ENCODE assay signal across 1 cellular context in the genomic region with DNA sequence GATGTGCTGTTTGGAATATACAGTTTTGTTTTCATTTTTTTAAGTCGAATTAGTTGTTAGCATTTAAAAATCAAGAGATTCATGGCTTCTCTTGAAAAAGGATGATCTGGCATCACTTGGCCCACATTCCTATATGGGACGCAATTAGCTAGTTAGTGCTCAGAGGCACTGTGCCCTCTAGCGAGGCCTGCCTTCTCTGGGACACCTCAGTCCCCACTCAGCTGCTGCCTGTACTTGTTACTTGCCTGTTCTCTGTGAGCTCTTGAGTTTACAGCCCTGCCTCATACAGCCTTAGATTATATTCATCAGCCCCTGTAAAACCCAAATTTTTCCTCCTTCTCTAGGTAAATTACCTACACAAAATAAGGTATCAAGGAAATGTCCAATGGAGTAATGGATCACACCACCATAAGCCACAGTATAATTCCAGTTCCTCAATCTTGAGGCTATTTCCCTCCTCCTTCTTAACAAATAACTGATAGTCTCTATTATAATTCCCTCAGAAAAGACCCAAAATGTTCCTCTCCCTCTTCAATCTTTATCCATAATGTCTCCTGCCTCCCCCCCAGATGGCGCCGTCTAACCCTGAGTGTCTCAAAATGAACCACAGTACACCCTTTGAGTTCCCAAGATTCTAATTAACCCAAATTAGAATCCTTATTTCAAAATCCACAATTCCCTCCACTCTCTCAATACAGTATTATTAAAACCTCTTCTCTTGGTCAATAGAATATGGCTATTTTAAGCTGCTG.
TF ChIP-seq lines count a peak whose summit lies in the region.

No MANE protein-coding gene starts in this region.

TF ChIP-seq in K562, 482 proteins besides CTCF, POLR2A, EP300 and RAD21 (continued from another document):
- TF ChIP-seq, protein P1, sequence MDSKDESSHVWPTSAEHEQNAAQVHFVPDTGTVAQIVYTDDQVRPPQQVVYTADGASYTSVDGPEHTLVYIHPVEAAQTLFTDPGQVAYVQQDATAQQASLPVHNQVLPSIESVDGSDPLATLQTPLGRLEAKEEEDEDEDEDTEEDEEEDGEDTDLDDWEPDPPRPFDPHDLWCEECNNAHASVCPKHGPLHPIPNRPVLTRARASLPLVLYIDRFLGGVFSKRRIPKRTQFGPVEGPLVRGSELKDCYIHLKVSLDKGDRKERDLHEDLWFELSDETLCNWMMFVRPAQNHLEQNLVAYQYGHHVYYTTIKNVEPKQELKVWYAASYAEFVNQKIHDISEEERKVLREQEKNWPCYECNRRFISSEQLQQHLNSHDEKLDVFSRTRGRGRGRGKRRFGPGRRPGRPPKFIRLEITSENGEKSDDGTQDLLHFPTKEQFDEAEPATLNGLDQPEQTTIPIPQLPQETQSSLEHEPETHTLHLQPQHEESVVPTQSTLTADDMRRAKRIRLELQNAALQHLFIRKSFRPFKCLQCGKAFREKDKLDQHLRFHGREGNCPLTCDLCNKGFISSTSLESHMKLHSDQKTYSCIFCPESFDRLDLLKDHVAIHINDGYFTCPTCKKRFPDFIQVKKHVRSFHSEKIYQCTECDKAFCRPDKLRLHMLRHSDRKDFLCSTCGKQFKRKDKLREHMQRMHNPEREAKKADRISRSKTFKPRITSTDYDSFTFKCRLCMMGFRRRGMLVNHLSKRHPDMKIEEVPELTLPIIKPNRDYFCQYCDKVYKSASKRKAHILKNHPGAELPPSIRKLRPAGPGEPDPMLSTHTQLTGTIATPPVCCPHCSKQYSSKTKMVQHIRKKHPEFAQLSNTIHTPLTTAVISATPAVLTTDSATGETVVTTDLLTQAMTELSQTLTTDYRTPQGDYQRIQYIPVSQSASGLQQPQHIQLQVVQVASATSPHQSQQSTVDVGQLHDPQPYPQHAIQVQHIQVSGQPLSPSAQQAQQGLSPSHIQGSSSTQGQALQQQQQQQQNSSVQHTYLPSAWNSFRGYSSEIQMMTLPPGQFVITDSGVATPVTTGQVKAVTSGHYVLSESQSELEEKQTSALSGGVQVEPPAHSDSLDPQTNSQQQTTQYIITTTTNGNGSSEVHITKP (IDR thresholded peaks at IDR 0.05; ENCODE audit: partially characterized antibody) = peak; percentile 62
- TF ChIP-seq, protein P2, sequence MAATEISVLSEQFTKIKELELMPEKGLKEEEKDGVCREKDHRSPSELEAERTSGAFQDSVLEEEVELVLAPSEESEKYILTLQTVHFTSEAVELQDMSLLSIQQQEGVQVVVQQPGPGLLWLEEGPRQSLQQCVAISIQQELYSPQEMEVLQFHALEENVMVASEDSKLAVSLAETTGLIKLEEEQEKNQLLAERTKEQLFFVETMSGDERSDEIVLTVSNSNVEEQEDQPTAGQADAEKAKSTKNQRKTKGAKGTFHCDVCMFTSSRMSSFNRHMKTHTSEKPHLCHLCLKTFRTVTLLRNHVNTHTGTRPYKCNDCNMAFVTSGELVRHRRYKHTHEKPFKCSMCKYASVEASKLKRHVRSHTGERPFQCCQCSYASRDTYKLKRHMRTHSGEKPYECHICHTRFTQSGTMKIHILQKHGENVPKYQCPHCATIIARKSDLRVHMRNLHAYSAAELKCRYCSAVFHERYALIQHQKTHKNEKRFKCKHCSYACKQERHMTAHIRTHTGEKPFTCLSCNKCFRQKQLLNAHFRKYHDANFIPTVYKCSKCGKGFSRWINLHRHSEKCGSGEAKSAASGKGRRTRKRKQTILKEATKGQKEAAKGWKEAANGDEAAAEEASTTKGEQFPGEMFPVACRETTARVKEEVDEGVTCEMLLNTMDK (IDR thresholded peaks at IDR 0.05; ENCODE audit: borderline replicate concordance, insufficient read depth, low read depth, low read length, poor library complexity, severe bottlenecking) = peak; percentile 54
- TF ChIP-seq MYBL2 (IDR thresholded peaks at IDR 0.05; ENCODE audit: low read depth) (no peak), MYBL2 (CRISPR knock-in tag; IDR thresholded peaks at IDR 0.05; ENCODE audit: borderline replicate concordance) (no peak), SMC3 (conservative IDR thresholded peaks at IDR 0.05; ENCODE audit: insufficient read depth, low read depth, low read length) (peak; percentile 46; the same call in 1 of the 2 replicates), ATF7 (IDR thresholded peaks at IDR 0.05) (no peak), ZNF347 (CRISPR knock-in tag; IDR thresholded peaks at IDR 0.05; ENCODE audit: low read depth) (no peak), FOXJ3 (CRISPR knock-in tag; IDR thresholded peaks at IDR 0.05) (no peak)
- TF ChIP-seq, protein P3, sequence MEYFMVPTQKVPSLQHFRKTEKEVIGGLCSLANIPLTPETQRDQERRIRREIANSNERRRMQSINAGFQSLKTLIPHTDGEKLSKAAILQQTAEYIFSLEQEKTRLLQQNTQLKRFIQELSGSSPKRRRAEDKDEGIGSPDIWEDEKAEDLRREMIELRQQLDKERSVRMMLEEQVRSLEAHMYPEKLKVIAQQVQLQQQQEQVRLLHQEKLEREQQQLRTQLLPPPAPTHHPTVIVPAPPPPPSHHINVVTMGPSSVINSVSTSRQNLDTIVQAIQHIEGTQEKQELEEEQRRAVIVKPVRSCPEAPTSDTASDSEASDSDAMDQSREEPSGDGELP (CRISPR knock-in tag; IDR thresholded peaks at IDR 0.05; ENCODE audit: borderline replicate concordance) = no peak
